27 cellular contexts compared by ENCODE assay signal in genomic region chr1:180192172-180192571, GRCh38. TPM values are rescaled to one million over a fixed set of nuclear protein-coding genes. Genes with fewer than 3 reads are reported as not detected.
A peak's percentile ranks its signal among the peaks of the same experiment; 100 is the strongest.
DNase-seq lines count a peak whose midpoint lies in the region; ATAC-seq and TF ChIP-seq lines count a peak whose summit lies in the region.
"Had no signal": no experiment of that assay in that cellular context is flagged by ENCODE, and none has a peak within 500 bp of the region (broad histone marks: within the 10 kb centered on the region; RNA-seq: fewer than 3 reads in every experiment).

No MANE protein-coding gene starts in this region.

- ATAC-seq in activated CD8-positive, alpha-beta T cell treated with anti-CD3 and anti-CD28 coated beads for 36 hours: peak; percentile 63
- no peak for ATAC-seq in activated CD8-positive, alpha-beta T cell treated with anti-CD3 and anti-CD28 coated beads, Interleukin-2, amount 10 ng/mL, durations not matched to agents 7 days and 5 days
- peak; percentile 71 to 80 (median 78) for ATAC-seq in natural killer cell
- ATAC-seq: heart left ventricle; HepG2; stimulated activated memory B cell treated with anti-CD40 and anti-IgM and Interleukin-4, amounts not matched to agents 10 μg/mL and 1 μg/mL and 100 μg/mL, for 72 hours had no signal

- peak overlapping the region; percentile 25 for H3K27ac Mint-ChIP-seq in activated CD8-positive, alpha-beta T cell treated with anti-CD3 and anti-CD28 coated beads for 36 hours
- no peak overlapping the region for H3K27ac Mint-ChIP-seq in activated CD8-positive, alpha-beta T cell treated with anti-CD3 and anti-CD28 coated beads, Interleukin-2, amount 10 ng/mL, durations not matched to agents 7 days and 5 days
- H3K27ac Mint-ChIP-seq in T-helper 2 cell treated with Interferon-gamma antibody and Interleukin-4, amounts not matched to agents 5 μg/mL and 100 μg/mL, for 36 hours: peak overlapping the region; percentile 29
- H3K27ac Mint-ChIP-seq in natural killer cell: peak overlapping the region; percentile 81 to 84
- H3K27ac Mint-ChIP-seq: stimulated activated memory B cell treated with anti-CD40 and anti-IgM and Interleukin-4, amounts not matched to agents 10 μg/mL and 1 μg/mL and 100 μg/mL, for 72 hours had no signal

- no peaks in the 10 kb centered on the region for H3K9me3 Mint-ChIP-seq in activated CD8-positive, alpha-beta T cell treated with anti-CD3 and anti-CD28 coated beads for 36 hours
- H3K9me3 Mint-ChIP-seq in activated CD8-positive, alpha-beta T cell treated with anti-CD3 and anti-CD28 coated beads, Interleukin-2, amount 10 ng/mL, durations not matched to agents 7 days and 5 days (ENCODE audit: insufficient read depth): no peaks in the 10 kb centered on the region
- no peaks in the 10 kb centered on the region for H3K9me3 Mint-ChIP-seq in T-helper 2 cell treated with Interferon-gamma antibody and Interleukin-4, amounts not matched to agents 5 μg/mL and 100 μg/mL, for 36 hours
- no peaks in the 10 kb centered on the region for H3K9me3 Mint-ChIP-seq in natural killer cell
- H3K9me3 Mint-ChIP-seq: stimulated activated memory B cell treated with anti-CD40 and anti-IgM and Interleukin-4, amounts not matched to agents 10 μg/mL and 1 μg/mL and 100 μg/mL, for 72 hours had no signal

- H3K36me3 Mint-ChIP-seq in activated CD8-positive, alpha-beta T cell treated with anti-CD3 and anti-CD28 coated beads for 36 hours (ENCODE audit: low read depth): peaks cover 2% of the 10 kb centered on the region
- no peaks in the 10 kb centered on the region for H3K36me3 Mint-ChIP-seq in activated CD8-positive, alpha-beta T cell treated with anti-CD3 and anti-CD28 coated beads, Interleukin-2, amount 10 ng/mL, durations not matched to agents 7 days and 5 days (ENCODE audit: low read depth)
- H3K36me3 Mint-ChIP-seq in T-helper 2 cell treated with Interferon-gamma antibody and Interleukin-4, amounts not matched to agents 5 μg/mL and 100 μg/mL, for 36 hours (ENCODE audit: low read depth): no peaks in the 10 kb centered on the region
- no peaks in the 10 kb centered on the region for H3K36me3 Mint-ChIP-seq in natural killer cell

- intact Hi-C loops in activated CD8-positive, alpha-beta T cell treated with anti-CD3 and anti-CD28 coated beads for 36 hours (cut with micrococcal nuclease): no loop called here
- intact Hi-C loops in natural killer cell (cut with micrococcal nuclease): loop anchor here (5.0 kb wide), 1 partner anchor 240 kb away; the partner anchor contains the start of gene CEP350

- CTCF ChIA-PET in activated CD8-positive, alpha-beta T cell treated with anti-CD3 and anti-CD28 coated beads for 36 hours (lab: Charles Lee): interaction anchor here (0.8 to 1.1 kb wide), 2 partner anchors 11 to 60 kb away, joined by 4 read pairs; no protein-coding TSS in a partner anchor
- CTCF ChIA-PET in activated CD8-positive, alpha-beta T cell treated with anti-CD3 and anti-CD28 coated beads, Interleukin-2, amount 10 ng/mL, durations not matched to agents 7 days and 5 days (lab: Charles Lee): interaction anchor here (0.8 to 1.0 kb wide), 3 partner anchors 13 to 486 kb away, joined by 4 to 5 read pairs (median 4); no protein-coding TSS in a partner anchor

- POLR2A ChIA-PET in activated CD8-positive, alpha-beta T cell treated with anti-CD3 and anti-CD28 coated beads for 36 hours (lab: Charles Lee): no interaction called here
- POLR2A ChIA-PET in activated CD8-positive, alpha-beta T cell treated with anti-CD3 and anti-CD28 coated beads, Interleukin-2, amount 10 ng/mL, durations not matched to agents 7 days and 5 days (lab: Charles Lee): interaction anchor here (0.7 to 0.9 kb wide), 2 partner anchors 37 to 312 kb away, joined by 3 to 4 read pairs; partner anchors contain the start of gene QSOX1

- peaks cover 17% of the 10 kb centered on the region for H3K4me1 Mint-ChIP-seq in activated CD8-positive, alpha-beta T cell treated with anti-CD3 and anti-CD28 coated beads for 36 hours (ENCODE audit: low read depth)
- peaks cover 21% of the 10 kb centered on the region for H3K4me1 Mint-ChIP-seq in activated CD8-positive, alpha-beta T cell treated with anti-CD3 and anti-CD28 coated beads, Interleukin-2, amount 10 ng/mL, durations not matched to agents 7 days and 5 days (ENCODE audit: low read depth)
- peaks cover 6% of the 10 kb centered on the region for H3K4me1 Mint-ChIP-seq in T-helper 2 cell treated with Interferon-gamma antibody and Interleukin-4, amounts not matched to agents 5 μg/mL and 100 μg/mL, for 36 hours (ENCODE audit: low read depth)
- peaks cover 53 to 59% of the 10 kb centered on the region in 2 donors for H3K4me1 Mint-ChIP-seq in natural killer cell
- H3K4me1 Mint-ChIP-seq: stimulated activated memory B cell treated with anti-CD40 and anti-IgM and Interleukin-4, amounts not matched to agents 10 μg/mL and 1 μg/mL and 100 μg/mL, for 72 hours had no signal

- H3K27me3 Mint-ChIP-seq in activated CD8-positive, alpha-beta T cell treated with anti-CD3 and anti-CD28 coated beads for 36 hours: no peaks in the 10 kb centered on the region
- no peaks in the 10 kb centered on the region for H3K27me3 Mint-ChIP-seq in activated CD8-positive, alpha-beta T cell treated with anti-CD3 and anti-CD28 coated beads, Interleukin-2, amount 10 ng/mL, durations not matched to agents 7 days and 5 days (ENCODE audit: low read depth)
- H3K27me3 Mint-ChIP-seq in T-helper 2 cell treated with Interferon-gamma antibody and Interleukin-4, amounts not matched to agents 5 μg/mL and 100 μg/mL, for 36 hours (ENCODE audit: low read depth): no peaks in the 10 kb centered on the region
- H3K27me3 Mint-ChIP-seq in natural killer cell (ENCODE audit: low read depth in 2 of 2): peaks cover 7 to 10% of the 10 kb centered on the region in 2 donors
- H3K27me3 Mint-ChIP-seq: stimulated activated memory B cell treated with anti-CD40 and anti-IgM and Interleukin-4, amounts not matched to agents 10 μg/mL and 1 μg/mL and 100 μg/mL, for 72 hours had no signal

- no peak overlapping the region for H3K4me3 Mint-ChIP-seq in activated CD8-positive, alpha-beta T cell treated with anti-CD3 and anti-CD28 coated beads for 36 hours
- no peak overlapping the region for H3K4me3 Mint-ChIP-seq in activated CD8-positive, alpha-beta T cell treated with anti-CD3 and anti-CD28 coated beads, Interleukin-2, amount 10 ng/mL, durations not matched to agents 7 days and 5 days
- no peak overlapping the region for H3K4me3 Mint-ChIP-seq in T-helper 2 cell treated with Interferon-gamma antibody and Interleukin-4, amounts not matched to agents 5 μg/mL and 100 μg/mL, for 36 hours
- peak overlapping the region; percentile 57 for H3K4me3 Mint-ChIP-seq in natural killer cell
- H3K4me3 Mint-ChIP-seq: stimulated activated memory B cell treated with anti-CD40 and anti-IgM and Interleukin-4, amounts not matched to agents 10 μg/mL and 1 μg/mL and 100 μg/mL, for 72 hours had no signal

- TF ChIP-seq CTCF in activated CD8-positive, alpha-beta T cell treated with anti-CD3 and anti-CD28 coated beads for 36 hours (IDR thresholded peaks at IDR 0.05): no peak
- TF ChIP-seq CTCF in natural killer cell (IDR thresholded peaks at IDR 0.05): no peak

- peak; percentile 28 for DNase-seq in activated CD8-positive, alpha-beta T cell treated with anti-CD3 and anti-CD28 coated beads for 36 hours
- no peak for DNase-seq in activated CD8-positive, alpha-beta T cell treated with anti-CD3 and anti-CD28 coated beads, Interleukin-2, amount 10 ng/mL, durations not matched to agents 7 days and 5 days
- DNase-seq in KBM-7: peak; percentile 29
- DNase-seq in T-helper 2 cell treated with Interferon-gamma antibody and Interleukin-4, amounts not matched to agents 5 μg/mL and 100 μg/mL, for 36 hours (ENCODE audit: low spot score): no peak
- peak; percentile 49 for DNase-seq in natural killer cell
- no peak for DNase-seq in activated CD4-positive, CD25-positive, alpha-beta regulatory T cell treated with anti-CD3 and anti-CD28 coated beads, Interleukin-2, amount 50 U/mL, for 72 hours
- DNase-seq in activated effector memory CD4-positive, alpha-beta T cell treated with Interleukin-2 at 50 U/mL for 16 hours: no peak
- no peak for DNase-seq in stimulated activated CD4-positive, alpha-beta T cell treated with anti-CD3 and anti-CD28 coated beads, Interleukin-4, amount 100 ng/mL, for 4 hours
- DNase-seq: activated CD4-positive, alpha-beta T cell treated with anti-CD3 and anti-CD28 coated beads for 48 hours; adrenal gland; brain microvascular endothelial cell; DMS53; effector CD4-positive, alpha-beta T cell; GDM1; MM.1S; NCI-H1694 treated with DMSO at 0.1 percent for 48 hours; NCI-H2171 treated with DMSO at 0.1 percent for 48 hours; NCI-H526; occipital lobe had no signal

- in situ Hi-C loops in KBM-7 (cut with MboI; ENCODE audit: low pct_unique_long_range_greater_than_20kb, low sequenced_read_pairs): no loop called here

RNA-seq across cellular contexts. Expression of gene QSOX1, which starts 37.5 kb away (rescaled TPM):
- 10 to 100 TPM; 32.2 to 33.9 TPM for total RNA-seq in activated CD8-positive, alpha-beta T cell treated with anti-CD3 and anti-CD28 coated beads for 36 hours
- 10 to 100 TPM; 23.9 to 25.2 TPM for total RNA-seq in activated CD8-positive, alpha-beta T cell treated with anti-CD3 and anti-CD28 coated beads, Interleukin-2, amount 10 ng/mL, durations not matched to agents 7 days and 5 days
- total RNA-seq in natural killer cell: 10 to 100 TPM; 31.0 to 42.7 (median 38.2) TPM

RNA-seq across cellular contexts. Expression of gene LHX4, which starts 37.9 kb away (rescaled TPM):
- not detected for total RNA-seq in activated CD8-positive, alpha-beta T cell treated with anti-CD3 and anti-CD28 coated beads for 36 hours
- not detected for total RNA-seq in activated CD8-positive, alpha-beta T cell treated with anti-CD3 and anti-CD28 coated beads, Interleukin-2, amount 10 ng/mL, durations not matched to agents 7 days and 5 days
- total RNA-seq in natural killer cell: under 1 TPM in 1 of 3 donors, not detected in 2; 0.08 TPM
- total RNA-seq: adrenal gland; epithelial cell of proximal tubule; heart left ventricle; skeletal muscle tissue; T-helper 1 cell treated with Interleukin-12 subunit alpha and Interleukin-12 subunit beta and Interleukin-4 antibody, amounts not matched to agents 30 ng/mL and 1 ng/mL, for 36 hours; temporal lobe; urinary bladder had no signal

Comparison
In these comparisons a context has a peak if more than half of its experiments do, and no peak if none do; other contexts are left out.
1. DNase-seq: peak in activated CD8-positive, alpha-beta T cell treated with anti-CD3 and anti-CD28 coated beads for 36 hours (single experiment), KBM-7 (single experiment) and natural killer cell (single experiment); none in activated CD8-positive, alpha-beta T cell treated with anti-CD3 and anti-CD28 coated beads, Interleukin-2, amount 10 ng/mL, durations not matched to agents 7 days and 5 days (single experiment), T-helper 2 cell treated with Interferon-gamma antibody and Interleukin-4, amounts not matched to agents 5 μg/mL and 100 μg/mL, for 36 hours (single experiment), activated CD4-positive, CD25-positive, alpha-beta regulatory T cell treated with anti-CD3 and anti-CD28 coated beads, Interleukin-2, amount 50 U/mL, for 72 hours (single experiment), activated effector memory CD4-positive, alpha-beta T cell treated with Interleukin-2 at 50 U/mL for 16 hours (single experiment) and stimulated activated CD4-positive, alpha-beta T cell treated with anti-CD3 and anti-CD28 coated beads, Interleukin-4, amount 100 ng/mL, for 4 hours (0 of 2).